ENCODE assay signal across 18 cellular contexts in genomic region chr1:5868931-5869500, GRCh38.
A peak's percentile ranks its signal among the peaks of the same experiment; 100 is the strongest.
DNase-seq lines count a peak whose midpoint lies in the region; FAIRE-seq and TF ChIP-seq lines count a peak whose summit lies in the region.
"Had no signal": no experiment of that assay in that cellular context is flagged by ENCODE, and none has a peak within 500 bp of the region (broad histone marks: within the 10 kb centered on the region; RNA-seq: fewer than 3 reads in every experiment).

No MANE protein-coding gene starts in this region.

- H3K56ac ChIP-seq in H1 (replicated peaks; ENCODE audit: insufficient read length, low read depth, low read length): no peak overlapping the region

- CTCF ChIA-PET in Calu3 (lab: Charles Lee): no interaction called here
- CTCF ChIA-PET in H1 (lab: Charles Lee; ENCODE audit: partially characterized antibody): interaction anchor here (0.8 to 1.2 kb wide), 2 partner anchors 8 to 47 kb away, joined by 3 to 4 read pairs; no protein-coding TSS in a partner anchor

- TF ChIP-seq EP300 in H1 (IDR thresholded peaks at IDR 0.05; ENCODE audit: borderline replicate concordance in 1 of 2, low read depth in 2 of 2, low read length in 2 of 2): no peak

- 86% methylated on average over 6 of the region's 6 CpGs; no CpG with 5 or more reads in 1 of the 2 experiments for WGBS in H1 (ENCODE audit: extremely low coverage in 1 of 2, insufficient coverage in 1 of 2, insufficient read length in 1 of 2, insufficient replicate concordance in 2 of 2, low coverage in 1 of 2, low lambda C conversion rate in 2 of 2, missing lambda C conversion rate in 1 of 2), 2 experiments
- no CpG with 5 or more reads among the region's 6 CpGs for WGBS in trophoblast cell (ENCODE audit: extremely low coverage, insufficient coverage, insufficient read length)

- H3K79me1 ChIP-seq in H1 (ENCODE audit: low read depth, low read length) (no peaks in the 10 kb centered on the region), trophoblast cell (ENCODE audit: low read length) (no peaks in the 10 kb centered on the region)

- H3K23me2 ChIP-seq in H1 (ENCODE audit: low read depth, low read length): peaks cover 5% of the 10 kb centered on the region; the same call in 1 of the 2 replicates

- H4K8ac ChIP-seq in H1 (ENCODE audit: extremely low read depth, insufficient read depth, low read length): no peak overlapping the region
- H4K8ac ChIP-seq in trophoblast cell (ENCODE audit: low read depth, low read length): no peak overlapping the region

- no peak overlapping the region for H3K4me3 Mint-ChIP-seq in Calu3 (ENCODE audit: low read depth, unreplicated experiment)
- H3K4me3 Mint-ChIP-seq: CD4-positive, CD25-positive, alpha-beta regulatory T cell had no signal

- H3K9me3 Mint-ChIP-seq in Calu3 (ENCODE audit: low read depth, unreplicated experiment): peaks cover 5% of the 10 kb centered on the region
- H3K9me3 Mint-ChIP-seq: CD4-positive, CD25-positive, alpha-beta regulatory T cell had no signal

- H2BK120ac ChIP-seq in H1 (replicated peaks; ENCODE audit: low read depth, low read length): no peak overlapping the region
- H2BK120ac ChIP-seq in trophoblast cell (ENCODE audit: insufficient read depth, low read length, poor library complexity): no peak overlapping the region

- no TSS peak for BruUV-seq in Calu3 (replicated peaks; lab: Mats Ljungman, UMichigan)

- no peaks in the 10 kb centered on the region; a peak in 1 of 7 replicates for H3K27me3 ChIP-seq in H1 (replicated peaks in 1 of 4; ENCODE audit: control insufficient read depth in 3 of 4, extremely low read depth in 1 of 4, insufficient read depth in 3 of 4, low read length in 3 of 4)
- no peaks in the 10 kb centered on the region for H3K27me3 ChIP-seq in trophoblast cell (ENCODE audit: insufficient read depth, low read length)
- H3K27me3 ChIP-seq: BLaER1 treated with 17β-estradiol and CSF1 and Interleukin-3, amounts not matched to agents 10 nM and 100 nM had no signal

- TF ChIP-seq POLR2A in H1 (IDR thresholded peaks at IDR 0.05; ENCODE audit: control extremely low read depth in 1 of 2, low read depth in 2 of 2, low read length in 2 of 2) (no peak), GM12891 (IDR thresholded peaks at IDR 0.05; ENCODE audit: low read depth, low read length) (no peak)

- H3K4me2 ChIP-seq in H1 (ENCODE audit: insufficient read depth in 1 of 2, low read depth in 2 of 2, low read length in 2 of 2): no peak overlapping the region
- H3K4me2 ChIP-seq in trophoblast cell (ENCODE audit: low read length): no peak overlapping the region
- H3K4me2 ChIP-seq: BLaER1 treated with 17β-estradiol and CSF1 and Interleukin-3, amounts not matched to agents 10 nM and 100 nM had no signal

- H2BK15ac ChIP-seq in H1 (ENCODE audit: low read length): no peak overlapping the region

- no peak overlapping the region for H2BK20ac ChIP-seq in H1 (ENCODE audit: low read length)

- POLR2A ChIA-PET in H1 (lab: Charles Lee; ENCODE audit: partially characterized antibody): no interaction called here

- H3K4ac ChIP-seq in H1 (replicated peaks; ENCODE audit: insufficient read length, low read depth, low read length): no peak overlapping the region
- no peak overlapping the region for H3K4ac ChIP-seq in trophoblast cell (ENCODE audit: low read depth, low read length)

- H3K79me2 ChIP-seq in H1 (ENCODE audit: control insufficient read depth in 1 of 2, insufficient read depth in 2 of 2, low read length in 2 of 2) (no peaks in the 10 kb centered on the region), trophoblast cell (ENCODE audit: control insufficient read depth, insufficient read depth, low read length, poor library complexity) (no peaks in the 10 kb centered on the region)

- peaks cover 0 to 17% of the 10 kb centered on the region in 2 experiments for H4K20me1 ChIP-seq in H1 (replicated peaks in 1 of 2; ENCODE audit: control insufficient read depth in 1 of 2, insufficient read depth in 2 of 2, low read length in 2 of 2)

- FAIRE-seq in HTR-8/SVneo (lab: Jason Lieb, UNC) (peak; percentile 96), H1 (lab: Jason Lieb, UNC) (no peak), GM12891 (lab: Jason Lieb, UNC) (no peak)
- FAIRE-seq: D721Med, GM18507, H54 had no signal

- H3K9ac ChIP-seq in H1 (replicated peaks in 1 of 4; ENCODE audit: extremely low read depth in 1 of 4, low read depth in 3 of 4, low read length in 3 of 4) (no peak overlapping the region), trophoblast cell (ENCODE audit: low read length) (no peak overlapping the region)
- H3K9ac ChIP-seq: BLaER1 treated with 17β-estradiol and CSF1 and Interleukin-3, amounts not matched to agents 10 nM and 100 nM had no signal

- H2AK5ac ChIP-seq in H1 (ENCODE audit: low read depth, low read length) (no peak overlapping the region), trophoblast cell (ENCODE audit: low read length) (no peak overlapping the region)

- H4K91ac ChIP-seq in H1 (replicated peaks; ENCODE audit: insufficient read length, low read length) (no peak overlapping the region), trophoblast cell (ENCODE audit: low read depth, low read length) (no peak overlapping the region)

- no peak overlapping the region for H3K18ac ChIP-seq in H1 (ENCODE audit: extremely low read depth, low read length)
- no peak overlapping the region for H3K18ac ChIP-seq in trophoblast cell (ENCODE audit: low read length)

- peak overlapping the region; percentile 33 for H3K27ac Mint-ChIP-seq in Calu3 (ENCODE audit: unreplicated experiment)
- H3K27ac Mint-ChIP-seq: CD4-positive, CD25-positive, alpha-beta regulatory T cell had no signal

- DNase-seq in Calu3 (no peak), HTR-8/SVneo (ENCODE audit: insufficient read length, low spot score) (no peak), H1 (ENCODE audit: low read depth in 1 of 2, low spot score in 2 of 2) (no peak), trophoblast cell (no peak), DMS53 (lab: John Stamatoyannopoulos, UW) (no peak), NCI-H526 treated with DMSO at 0.1 percent for 48 hours (lab: John Stamatoyannopoulos, UW) (no peak), GM12891 (ENCODE audit: insufficient read length, low spot score) (no peak)
- DNase-seq: ACHN; CD4-positive, CD25-positive, alpha-beta regulatory T cell; DMS153; DND-41; GDM1; Kasumi-1; KBM-7 had no signal

- no peaks in the 10 kb centered on the region for H3K27me3 Mint-ChIP-seq in Calu3 (ENCODE audit: unreplicated experiment)
- H3K27me3 Mint-ChIP-seq: CD4-positive, CD25-positive, alpha-beta regulatory T cell had no signal

- H3K23ac ChIP-seq in H1 (ENCODE audit: insufficient read length) (no peak overlapping the region), trophoblast cell (ENCODE audit: low read length) (peak overlapping the region; percentile 74)

- peaks cover 8 to 10% of the 10 kb centered on the region in 2 experiments; a peak in 3 of 4 replicates for H3K9me3 ChIP-seq in H1 (ENCODE audit: insufficient read depth in 2 of 2, low read depth in 1 of 2, low read length in 1 of 2)
- H3K9me3 ChIP-seq in trophoblast cell (ENCODE audit: insufficient read depth, low read depth, low read length): peaks cover 14% of the 10 kb centered on the region

- H3K14ac ChIP-seq in H1 (ENCODE audit: insufficient read length): no peak overlapping the region
- no peak overlapping the region for H3K14ac ChIP-seq in trophoblast cell (ENCODE audit: low read length)

- H4K5ac ChIP-seq in H1 (ENCODE audit: insufficient read length, low read depth, low read length): no peak overlapping the region

- peaks cover 0 to 20% (median 0%) of the 10 kb centered on the region in 4 experiments; a peak in 2 of 8 replicates for H3K36me3 ChIP-seq in H1 (ENCODE audit: control insufficient read depth in 2 of 4, insufficient read depth in 4 of 4, low read length in 3 of 4)
- H3K36me3 ChIP-seq in trophoblast cell (ENCODE audit: control insufficient read depth in 1 of 2, insufficient read depth in 2 of 2, low read length in 2 of 2): no peaks in the 10 kb centered on the region

- no peak for TF ChIP-seq CTCF in Calu3 (IDR thresholded peaks at IDR 0.05; ENCODE audit: unreplicated experiment)
- TF ChIP-seq CTCF in H1 (IDR thresholded peaks at IDR 0.05; ENCODE audit: control extremely low read depth in 1 of 3, insufficient read depth in 1 of 3, low read depth in 1 of 3, low read length in 3 of 3): no peak

- no peaks in the 10 kb centered on the region for H3K4me1 Mint-ChIP-seq in Calu3 (ENCODE audit: low read depth, unreplicated experiment)

- H3K4me3 ChIP-seq in H1 (ENCODE audit: extremely low read depth in 1 of 4, insufficient read depth in 2 of 4, low read depth in 3 of 4, low read length in 4 of 4): no peak overlapping the region
- H3K4me3 ChIP-seq in trophoblast cell (ENCODE audit: low read depth, low read length): peak overlapping the region; percentile 54
- H3K4me3 ChIP-seq: BLaER1 treated with 17β-estradiol and CSF1 and Interleukin-3, amounts not matched to agents 10 nM and 100 nM had no signal

- H3K36me3 Mint-ChIP-seq in Calu3 (ENCODE audit: insufficient read depth, unreplicated experiment): peaks cover 5% of the 10 kb centered on the region

- H4K12ac ChIP-seq in trophoblast cell (ENCODE audit: low read depth, low read length): no peak overlapping the region

- no peak for TF ChIP-seq RAD21 in H1 (IDR thresholded peaks at IDR 0.05 in 1 of 2, conservative IDR thresholded peaks at IDR 0.05 in 1 of 2; ENCODE audit: low read depth in 2 of 2, low read length in 2 of 2)

- no peak overlapping the region for H3K27ac ChIP-seq in H1 (ENCODE audit: low read depth, low read length)
- H3K27ac ChIP-seq in trophoblast cell (ENCODE audit: low read depth, low read length): no peak overlapping the region
- H3K27ac ChIP-seq: BLaER1 treated with 17β-estradiol and CSF1 and Interleukin-3, amounts not matched to agents 10 nM and 100 nM had no signal

- no peak overlapping the region for H2AFZ ChIP-seq in H1 (ENCODE audit: low read length)
- H2AFZ ChIP-seq in trophoblast cell (ENCODE audit: insufficient read depth, low read length, poor library complexity): no peak overlapping the region

- H2BK5ac ChIP-seq in H1 (ENCODE audit: low read depth, low read length) (peak overlapping the region; percentile 66; the same call in 1 of the 2 replicates), trophoblast cell (ENCODE audit: low read depth, low read length, poor library complexity) (no peak overlapping the region)

- H3K4me1 ChIP-seq in H1 (replicated peaks in 1 of 4; ENCODE audit: control insufficient read depth in 3 of 4, insufficient read depth in 4 of 4, low read length in 3 of 4) (peaks cover 0 to 2% (median 0%) of the 10 kb centered on the region in 4 experiments; a peak in 2 of 7 replicates), trophoblast cell (ENCODE audit: control insufficient read depth in 1 of 2, insufficient read depth in 2 of 2, low read length in 2 of 2) (no peaks in the 10 kb centered on the region)

- H2BK12ac ChIP-seq in H1 (ENCODE audit: low read depth, low read length): peak overlapping the region; percentile 63; the same call in 1 of the 2 replicates
- no peak overlapping the region for H2BK12ac ChIP-seq in trophoblast cell (ENCODE audit: low read length)

- intact Hi-C loops in Calu3 (cut with micrococcal nuclease; ENCODE audit: unreplicated experiment): no loop called here

TF ChIP-seq in H1, 55 proteins besides CTCF, POLR2A, EP300 and RAD21 (continues in another document):
- TF ChIP-seq TBP (IDR thresholded peaks at IDR 0.05; ENCODE audit: low read depth, low read length): no peak
- TF ChIP-seq KDM4A (IDR thresholded peaks at IDR 0.05; ENCODE audit: low read depth, low read length, severe bottlenecking): no peak

TF ChIP-seq in GM12891, 5 proteins besides CTCF, POLR2A, EP300 and RAD21 (continues in another document):
- no peak for TF ChIP-seq TAF1 (IDR thresholded peaks at IDR 0.05; ENCODE audit: low read depth, low read length)
